Comparison of ENCODE assay signal across 14 cellular contexts in the genomic region with DNA sequence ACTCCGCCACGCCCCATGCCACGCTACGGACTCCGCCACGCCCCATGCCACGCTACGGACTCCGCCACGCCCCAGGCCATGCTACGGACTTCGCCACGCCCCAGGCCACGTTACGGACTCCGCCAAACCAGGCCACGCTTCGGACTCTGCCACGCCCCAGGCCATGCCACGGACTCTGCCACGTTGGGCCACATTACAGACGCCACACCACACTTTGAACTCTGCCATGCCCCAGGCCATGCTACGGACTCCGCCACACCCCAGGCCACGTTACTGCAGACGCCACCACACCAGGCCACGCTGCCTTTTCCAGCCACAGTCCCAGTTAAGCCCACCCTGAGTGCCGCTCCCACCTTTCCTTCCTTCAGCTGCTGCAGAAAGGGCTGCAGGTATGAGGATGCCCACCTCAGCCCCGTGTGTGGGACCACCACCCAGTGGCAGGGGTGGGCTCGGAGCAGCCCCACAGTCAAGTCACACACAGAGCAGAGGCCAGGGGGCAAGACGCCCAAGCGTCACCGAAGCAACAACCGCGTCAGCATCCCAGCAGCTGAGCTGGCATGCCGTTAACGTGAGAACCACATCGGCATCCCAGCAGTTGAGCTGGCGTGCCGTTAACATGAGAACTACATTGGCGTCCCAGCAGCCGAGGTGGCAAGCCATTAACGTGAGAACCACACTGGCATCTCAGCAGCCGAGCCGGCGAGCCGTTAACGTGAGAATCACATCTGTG.
"Had no signal": no experiment of that assay in that cellular context is flagged by ENCODE, and none has a peak within 500 bp of the region (broad histone marks: within the 10 kb centered on the region; RNA-seq: fewer than 3 reads in every experiment).

No MANE protein-coding gene starts in this region.

- H3K4me3 Mint-ChIP-seq: activated T-helper 17 cell treated with anti-CD3 and anti-CD28 coated beads, Interleukin-2, amount 50 U/mL, for 72 hours; mesothelial cell of epicardium; stimulated activated memory B cell treated with anti-CD40 and anti-IgM and Interleukin-4, amounts not matched to agents 10 μg/mL and 1 μg/mL and 100 μg/mL, for 72 hours had no signal

- DNase-seq: activated CD4-positive, alpha-beta T cell treated with anti-CD3 and anti-CD28 coated beads for 4 hours; activated naive CD4-positive, alpha-beta T cell treated with anti-CD3 and anti-CD28 coated beads, Interleukin-2, amount 50 U/mL, for 16 hours; amygdala; kidney glomerular epithelial cell; lower lobe of right lung; SK-N-SH; T-helper 1 cell; tibial artery; WERI-Rb-1 had no signal

- H3K27ac Mint-ChIP-seq: mesothelial cell of epicardium had no signal

- ATAC-seq: activated T-helper 17 cell treated with anti-CD3 and anti-CD28 coated beads, Interleukin-2, amount 50 U/mL, for 72 hours; gastroesophageal sphincter; lower lobe of right lung; stimulated activated memory B cell treated with anti-CD40 and anti-IgM and Interleukin-4, amounts not matched to agents 10 μg/mL and 1 μg/mL and 100 μg/mL, for 72 hours had no signal

- H3K27me3 Mint-ChIP-seq: activated T-helper 17 cell treated with anti-CD3 and anti-CD28 coated beads, Interleukin-2, amount 50 U/mL, for 72 hours; stimulated activated memory B cell treated with anti-CD40 and anti-IgM and Interleukin-4, amounts not matched to agents 10 μg/mL and 1 μg/mL and 100 μg/mL, for 72 hours had no signal

- H3K9me3 Mint-ChIP-seq: activated T-helper 17 cell treated with anti-CD3 and anti-CD28 coated beads, Interleukin-2, amount 50 U/mL, for 72 hours; mesothelial cell of epicardium had no signal

- FAIRE-seq: bronchial epithelial cell had no signal
